ENCODE assay signal across 8 cellular contexts in the genomic region with DNA sequence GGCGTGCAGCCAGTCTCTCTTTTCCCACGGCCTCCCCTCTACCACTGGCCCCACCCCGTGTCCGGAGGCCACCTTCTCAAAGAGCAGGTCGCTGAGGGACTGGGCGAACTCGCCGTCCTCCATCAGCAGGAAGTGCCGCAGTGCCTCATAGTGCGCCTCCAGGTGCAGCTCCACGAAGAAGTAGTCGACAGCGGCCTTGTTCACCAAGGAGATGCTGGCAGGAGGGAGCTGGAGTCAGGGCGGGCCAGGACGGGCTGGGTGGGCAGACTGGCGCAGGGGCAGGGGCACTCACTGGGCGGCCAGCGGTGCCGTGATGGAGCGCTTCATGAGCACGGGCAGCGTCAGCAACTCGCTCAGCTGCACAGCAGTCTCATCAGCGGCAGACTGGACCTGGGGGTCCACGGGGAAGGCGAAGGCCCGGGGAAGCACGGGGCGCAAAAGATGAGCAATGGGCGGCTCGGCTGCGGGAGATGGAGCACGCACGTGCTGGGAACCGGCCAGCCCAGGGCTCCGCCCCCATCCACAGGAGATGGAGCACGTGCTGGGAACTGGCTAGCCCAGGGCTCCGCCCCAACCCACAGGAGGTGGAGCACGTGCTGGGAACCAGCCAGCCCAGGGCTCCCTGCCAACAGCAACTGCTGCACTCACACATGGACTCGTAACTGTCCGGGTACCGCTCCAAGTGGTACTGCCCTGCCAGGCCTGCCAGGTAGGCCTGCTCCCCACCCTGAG. TPM values are rescaled to one million over a fixed set of nuclear protein-coding genes. Genes with fewer than 3 reads are reported as not detected.
A peak's percentile ranks its signal among the peaks of the same experiment; 100 is the strongest.
DNase-seq lines count a peak whose midpoint lies in the region; ATAC-seq and TF ChIP-seq lines count a peak whose summit lies in the region.

No MANE protein-coding gene starts in this region.

- no peak overlapping the region for H3K4me3 Mint-ChIP-seq in activated CD8-positive, alpha-beta T cell treated with anti-CD3 and anti-CD28 coated beads, Interleukin-2, amount 10 ng/mL, durations not matched to agents 7 days and 5 days
- H3K4me3 Mint-ChIP-seq in CD14-positive monocyte = no peak overlapping the region

- no peaks in the 10 kb centered on the region for H3K27me3 ChIP-seq in lung (ENCODE audit: control insufficient read depth, insufficient read depth)

- intact Hi-C loops in CD14-positive monocyte (cut with micrococcal nuclease) = no loop called here

- 67 to 70% methylated on average over 42 of the region's 42 CpGs for WGBS in lung, 2 donors

- no peak overlapping the region for H3K27ac Mint-ChIP-seq in activated CD8-positive, alpha-beta T cell treated with anti-CD3 and anti-CD28 coated beads, Interleukin-2, amount 10 ng/mL, durations not matched to agents 7 days and 5 days
- H3K27ac Mint-ChIP-seq in CD14-positive monocyte = peak overlapping the region in 2 of 7 donors; percentile 40 to 41

- no peak overlapping the region for H3K27ac ChIP-seq in lung (ENCODE audit: low read depth in 1 of 2, low read length in 1 of 2)

- TF ChIP-seq CTCF in lung (IDR thresholded peaks at IDR 0.05; ENCODE audit: control extremely low read depth, extremely low read depth) = no peak
- no peak for TF ChIP-seq CTCF in CD14-positive monocyte (IDR thresholded peaks at IDR 0.05)

- CTCF ChIA-PET in activated CD8-positive, alpha-beta T cell treated with anti-CD3 and anti-CD28 coated beads, Interleukin-2, amount 10 ng/mL, durations not matched to agents 7 days and 5 days (lab: Charles Lee) = no interaction called here

- ATAC-seq in lung (ENCODE audit: insufficient read depth, low FRiP score) = peak; percentile 70
- no peak for ATAC-seq in activated CD4-positive, CD25-positive, alpha-beta regulatory T cell treated with anti-CD3 and anti-CD28 coated beads, Interleukin-2, amount 50 U/mL, for 24 hours
- no peak for ATAC-seq in activated CD8-positive, alpha-beta T cell treated with anti-CD3 and anti-CD28 coated beads, Interleukin-2, amount 10 ng/mL, durations not matched to agents 7 days and 5 days

- no peaks in the 10 kb centered on the region for H3K9me3 Mint-ChIP-seq in activated CD8-positive, alpha-beta T cell treated with anti-CD3 and anti-CD28 coated beads, Interleukin-2, amount 10 ng/mL, durations not matched to agents 7 days and 5 days (ENCODE audit: insufficient read depth)
- no peaks in the 10 kb centered on the region for H3K9me3 Mint-ChIP-seq in CD14-positive monocyte

- peaks cover 39% of the 10 kb centered on the region for H3K36me3 Mint-ChIP-seq in activated CD8-positive, alpha-beta T cell treated with anti-CD3 and anti-CD28 coated beads, Interleukin-2, amount 10 ng/mL, durations not matched to agents 7 days and 5 days (ENCODE audit: low read depth)
- peaks cover 64 to 94% of the 10 kb centered on the region in 2 donors for H3K36me3 Mint-ChIP-seq in CD14-positive monocyte

- peaks cover 16 to 82% of the 10 kb centered on the region in 2 donors for H3K36me3 ChIP-seq in lung (ENCODE audit: control insufficient read depth in 2 of 2, insufficient read depth in 2 of 2, low read length in 2 of 2)

- DNase-seq in EH (ENCODE audit: low read depth) (peak; percentile 85), NCI-H2107 (lab: John Stamatoyannopoulos, UW) (peak; percentile 21), cerebellum (ENCODE audit: low spot score) (peak; percentile 69), lung (ENCODE audit: low spot score) (peak; percentile 88), HPDE6-E6E7 (ENCODE audit: extremely low spot score) (no peak), CD14-positive monocyte (ENCODE audit: low spot score) (no peak)
- DNase-seq in activated CD8-positive, alpha-beta T cell treated with anti-CD3 and anti-CD28 coated beads, Interleukin-2, amount 10 ng/mL, durations not matched to agents 7 days and 5 days = no peak

- no peaks in the 10 kb centered on the region for H3K9me3 ChIP-seq in lung (ENCODE audit: control insufficient read depth in 2 of 2, insufficient read depth in 1 of 2, low read length in 1 of 2)

- H3K4me1 Mint-ChIP-seq in activated CD8-positive, alpha-beta T cell treated with anti-CD3 and anti-CD28 coated beads, Interleukin-2, amount 10 ng/mL, durations not matched to agents 7 days and 5 days (ENCODE audit: low read depth) = peaks cover 3% of the 10 kb centered on the region
- H3K4me1 Mint-ChIP-seq in CD14-positive monocyte = peaks cover 6% of the 10 kb centered on the region

- H3K4me1 ChIP-seq in lung (ENCODE audit: control insufficient read depth in 2 of 2, insufficient read depth in 2 of 2, low read length in 2 of 2) = peaks cover 0 to 2% of the 10 kb centered on the region in 2 donors

- H3K27me3 Mint-ChIP-seq in activated CD8-positive, alpha-beta T cell treated with anti-CD3 and anti-CD28 coated beads, Interleukin-2, amount 10 ng/mL, durations not matched to agents 7 days and 5 days (ENCODE audit: low read depth) = no peaks in the 10 kb centered on the region
- H3K27me3 Mint-ChIP-seq in CD14-positive monocyte (ENCODE audit: low read depth in 3 of 3) = no peaks in the 10 kb centered on the region

- POLR2A ChIA-PET in activated CD8-positive, alpha-beta T cell treated with anti-CD3 and anti-CD28 coated beads, Interleukin-2, amount 10 ng/mL, durations not matched to agents 7 days and 5 days (lab: Charles Lee) = no interaction called here

- H3K4me3 ChIP-seq in lung = no peak overlapping the region

RNA-seq across cellular contexts. Expression of gene SELENOO, which starts 18.4 kb away (rescaled TPM):
- 10.0 TPM for total RNA-seq in cerebellum
- total RNA-seq in lung = 10 to 100 TPM; 15.6 to 30.3 TPM
- polyA plus RNA-seq in lung = 10 to 100 TPM; 21.3 to 26.9 TPM
- total RNA-seq in activated CD8-positive, alpha-beta T cell treated with anti-CD3 and anti-CD28 coated beads, Interleukin-2, amount 10 ng/mL, durations not matched to agents 7 days and 5 days = 10 to 100 TPM; 23.6 to 24.4 TPM
- 1 to 10 TPM; 2.7 to 8.7 TPM for polyA plus RNA-seq in CD14-positive monocyte

RNA-seq across cellular contexts. Expression of gene TUBGCP6, which starts 25.7 kb away (rescaled TPM):
- total RNA-seq in cerebellum (41.3 TPM), lung (10 to 100 TPM; 51.7 to 57.8 TPM)
- polyA plus RNA-seq in lung (10 to 100 TPM; 26.5 to 41.1 TPM), CD14-positive monocyte (1 to 10 TPM; 3.7 to 4.3 TPM)
- 10 to 100 TPM; 53.2 to 58.1 TPM for total RNA-seq in activated CD8-positive, alpha-beta T cell treated with anti-CD3 and anti-CD28 coated beads, Interleukin-2, amount 10 ng/mL, durations not matched to agents 7 days and 5 days

RNA-seq across cellular contexts. Expression of gene HDAC10, which starts 31.9 kb away (rescaled TPM):
- total RNA-seq in cerebellum (12.9 TPM), lung (10 to 100 TPM; 34.2 to 53.7 TPM)
- polyA plus RNA-seq in lung (10 to 100 TPM; 32.2 to 38.3 TPM), CD14-positive monocyte (10 to 100 TPM in 1 of 2 donors, 1 to 10 TPM in 1; 9.2 to 13.7 TPM)
- 10 to 100 TPM; 71.4 to 75.9 TPM for total RNA-seq in activated CD8-positive, alpha-beta T cell treated with anti-CD3 and anti-CD28 coated beads, Interleukin-2, amount 10 ng/mL, durations not matched to agents 7 days and 5 days

RNA-seq across cellular contexts. Expression of gene TRABD, which starts 33.4 kb away (rescaled TPM):
- total RNA-seq in cerebellum (5.7 TPM), lung (10 to 100 TPM; 16.2 to 70.3 TPM)
- polyA plus RNA-seq in lung (10 to 100 TPM; 54.1 to 72.7 TPM), CD14-positive monocyte (10 to 100 TPM; 34.5 to 39.3 TPM)
- total RNA-seq in activated CD8-positive, alpha-beta T cell treated with anti-CD3 and anti-CD28 coated beads, Interleukin-2, amount 10 ng/mL, durations not matched to agents 7 days and 5 days = 100 to 1,000 TPM; 115 to 129 TPM

RNA-seq across cellular contexts. Expression of gene MAPK12, which starts 42.3 kb away (rescaled TPM):
- total RNA-seq in cerebellum (6.1 TPM), lung (10 to 100 TPM; 10.4 to 11.5 TPM)
- polyA plus RNA-seq in lung (10 to 100 TPM; 12.2 to 13.1 TPM), CD14-positive monocyte (under 1 TPM; 0.06 to 0.13 TPM)
- total RNA-seq in activated CD8-positive, alpha-beta T cell treated with anti-CD3 and anti-CD28 coated beads, Interleukin-2, amount 10 ng/mL, durations not matched to agents 7 days and 5 days = 1 to 10 TPM; 4.8 to 5.3 TPM

Comparison
In these comparisons a context has a peak if more than half of its experiments do, and no peak if none do; other contexts are left out.
1. DNase-seq: peak in EH (single experiment), NCI-H2107 (single experiment), cerebellum (single experiment) and lung (single experiment); none in HPDE6-E6E7 (single experiment), activated CD8-positive, alpha-beta T cell treated with anti-CD3 and anti-CD28 coated beads, Interleukin-2, amount 10 ng/mL, durations not matched to agents 7 days and 5 days (single experiment) and CD14-positive monocyte (single experiment).